13 cellular contexts compared by ENCODE assay signal in genomic region chr3:112498916-112499315, GRCh38. TPM values are rescaled to one million over a fixed set of nuclear protein-coding genes. Genes with fewer than 3 reads are reported as not detected.
DNase-seq lines count a peak whose midpoint lies in the region; ATAC-seq lines count a peak whose summit lies in the region.
"Had no signal": no experiment of that assay in that cellular context is flagged by ENCODE, and none has a peak within 500 bp of the region (broad histone marks: within the 10 kb centered on the region; RNA-seq: fewer than 3 reads in every experiment).

No MANE protein-coding gene starts in this region.

- H3K27ac ChIP-seq in CD8-positive, alpha-beta memory T cell (ENCODE audit: low read depth, low read length), result peak overlapping the region; percentile 34
- H3K27ac ChIP-seq: left ventricle myocardium inferior, upper lobe of left lung had no signal

- H3K4me1 ChIP-seq in CD8-positive, alpha-beta memory T cell (ENCODE audit: insufficient read depth, low read length), result peaks cover 29% of the 10 kb centered on the region
- H3K4me1 ChIP-seq: left ventricle myocardium inferior, upper lobe of left lung had no signal

- no peaks in the 10 kb centered on the region for H3K36me3 ChIP-seq in CD8-positive, alpha-beta memory T cell (ENCODE audit: insufficient read depth, low read length)
- H3K36me3 ChIP-seq: left ventricle myocardium inferior, upper lobe of left lung had no signal

- peaks cover 47 to 61% (median 50%) of the 10 kb centered on the region in 3 donors for H3K4me1 Mint-ChIP-seq in CD8-positive, alpha-beta memory T cell
- H3K4me1 Mint-ChIP-seq in activated T-helper 2 cell treated with anti-CD3 and anti-CD28 coated beads, Interferon-gamma antibody, Interleukin-2, Interleukin-4, amounts not matched to agents 10 μg/mL and 5 μg/mL and 100 μg/mL, durations not matched to agents 14 hours and 24 hours and 36 hours (ENCODE audit: low read depth), result peaks cover 60% of the 10 kb centered on the region

- H3K9me3 ChIP-seq in CD8-positive, alpha-beta memory T cell (ENCODE audit: low read length), result no peaks in the 10 kb centered on the region
- H3K9me3 ChIP-seq: upper lobe of left lung had no signal

- POLR2A ChIA-PET in CD8-positive, alpha-beta memory T cell (lab: Charles Lee), result interaction anchor here (1.1 to 1.2 kb wide), 2 partner anchors 14 to 63 kb away, joined by 4 to 7 read pairs; partner anchors contain the start of genes ATG3 and SLC35A5

- ATAC-seq in GM19372 (IDR thresholded peaks at IDR 0.05; ENCODE audit: low read depth, unreplicated experiment) (peak; percentile 27), HG03064 (IDR thresholded peaks at IDR 0.05; ENCODE audit: low read depth, unreplicated experiment) (peak; percentile 24), GM21381 (IDR thresholded peaks at IDR 0.05; ENCODE audit: unreplicated experiment) (no peak)

- CTCF ChIA-PET in CD8-positive, alpha-beta memory T cell (lab: Charles Lee), result interaction anchor here (0.9 to 1.9 kb wide), 3 partner anchors 20 to 387 kb away, joined by 3 to 5 read pairs (median 3); no protein-coding TSS in a partner anchor

- H3K27me3 ChIP-seq in CD8-positive, alpha-beta memory T cell (ENCODE audit: insufficient read depth, low read length, poor library complexity, severe bottlenecking), result no peaks in the 10 kb centered on the region
- H3K27me3 ChIP-seq: upper lobe of left lung had no signal

- H3K9me3 Mint-ChIP-seq in CD8-positive, alpha-beta memory T cell, result peaks cover 0 to 2% (median 0%) of the 10 kb centered on the region in 5 donors
- peaks cover 7% of the 10 kb centered on the region for H3K9me3 Mint-ChIP-seq in activated T-helper 2 cell treated with anti-CD3 and anti-CD28 coated beads, Interferon-gamma antibody, Interleukin-2, Interleukin-4, amounts not matched to agents 10 μg/mL and 5 μg/mL and 100 μg/mL, durations not matched to agents 14 hours and 24 hours and 36 hours

- peaks cover 5 to 19% (median 8%) of the 10 kb centered on the region in 3 donors for H3K36me3 Mint-ChIP-seq in CD8-positive, alpha-beta memory T cell
- H3K36me3 Mint-ChIP-seq in activated T-helper 2 cell treated with anti-CD3 and anti-CD28 coated beads, Interferon-gamma antibody, Interleukin-2, Interleukin-4, amounts not matched to agents 10 μg/mL and 5 μg/mL and 100 μg/mL, durations not matched to agents 14 hours and 24 hours and 36 hours (ENCODE audit: low read depth), result peaks cover 28% of the 10 kb centered on the region

- intact Hi-C loops in activated T-helper 2 cell treated with anti-CD3 and anti-CD28 coated beads, Interferon-gamma antibody, Interleukin-2, Interleukin-4, amounts not matched to agents 10 μg/mL and 5 μg/mL and 100 μg/mL, durations not matched to agents 14 hours and 24 hours and 36 hours (cut with micrococcal nuclease), result loop anchor here (1.0 to 10.0 kb wide), 6 partner anchors 8 to 1716 kb away; partner anchors contain the start of genes ATG3 and SLC35A5

- no peaks in the 10 kb centered on the region for H3K27me3 Mint-ChIP-seq in CD8-positive, alpha-beta memory T cell
- no peaks in the 10 kb centered on the region for H3K27me3 Mint-ChIP-seq in activated T-helper 2 cell treated with anti-CD3 and anti-CD28 coated beads, Interferon-gamma antibody, Interleukin-2, Interleukin-4, amounts not matched to agents 10 μg/mL and 5 μg/mL and 100 μg/mL, durations not matched to agents 14 hours and 24 hours and 36 hours (ENCODE audit: low read depth)

- peak overlapping the region; percentile 59 for H3K4me3 ChIP-seq in CD8-positive, alpha-beta memory T cell (ENCODE audit: low read length)
- H3K4me3 ChIP-seq: left ventricle myocardium inferior, upper lobe of left lung had no signal

- peak overlapping the region; percentile 91 to 97 (median 93) for H3K4me3 Mint-ChIP-seq in CD8-positive, alpha-beta memory T cell
- H3K4me3 Mint-ChIP-seq in activated T-helper 2 cell treated with anti-CD3 and anti-CD28 coated beads, Interferon-gamma antibody, Interleukin-2, Interleukin-4, amounts not matched to agents 10 μg/mL and 5 μg/mL and 100 μg/mL, durations not matched to agents 14 hours and 24 hours and 36 hours (ENCODE audit: low read depth), result peak overlapping the region; percentile 98

- peak in 1 of 5 donors; percentile 23 for DNase-seq in CD8-positive, alpha-beta memory T cell
- DNase-seq in activated T-helper 2 cell treated with anti-CD3 and anti-CD28 coated beads, Interferon-gamma antibody, Interleukin-2, Interleukin-4, amounts not matched to agents 10 μg/mL and 5 μg/mL and 100 μg/mL, durations not matched to agents 14 hours and 24 hours and 36 hours (ENCODE audit: low spot score), result no peak
- no peak for DNase-seq in ureter (ENCODE audit: low spot score)
- DNase-seq in islet precursor cell, result no peak
- no peak for DNase-seq in NK-92 (lab: John Stamatoyannopoulos, UW; ENCODE audit: unreplicated experiment)
- DNase-seq: amniotic stem cell, left ventricle myocardium inferior, NCI-H2107, upper lobe of left lung had no signal

- H3K27ac Mint-ChIP-seq in CD8-positive, alpha-beta memory T cell, result peak overlapping the region; percentile 26 to 97 (median 88)
- peak overlapping the region; percentile 94 for H3K27ac Mint-ChIP-seq in activated T-helper 2 cell treated with anti-CD3 and anti-CD28 coated beads, Interferon-gamma antibody, Interleukin-2, Interleukin-4, amounts not matched to agents 10 μg/mL and 5 μg/mL and 100 μg/mL, durations not matched to agents 14 hours and 24 hours and 36 hours

RNA-seq across cellular contexts. Expression of gene BTLA, which starts 0.4 kb away (rescaled TPM):
- total RNA-seq in CD8-positive, alpha-beta memory T cell, result 10 to 100 TPM; 14.1 to 14.8 TPM
- polyA plus RNA-seq in CD8-positive, alpha-beta memory T cell, result 17.6 TPM
- total RNA-seq in activated T-helper 2 cell treated with anti-CD3 and anti-CD28 coated beads, Interferon-gamma antibody, Interleukin-2, Interleukin-4, amounts not matched to agents 10 μg/mL and 5 μg/mL and 100 μg/mL, durations not matched to agents 14 hours and 24 hours and 36 hours, result 31.1 and 35.7 TPM in 2 replicates
- 0.91 TPM for total RNA-seq in ureter
- total RNA-seq: H1, left ventricle myocardium inferior had no signal
- polyA plus RNA-seq: H1 had no signal
